Comparison of ENCODE assay signal across 1 cellular context in genomic region chr2:42138163-42139016, GRCh38.
TF ChIP-seq lines count a peak whose summit lies in the region.

No MANE protein-coding gene starts in this region.

TF ChIP-seq in IMR-90, 13 proteins besides CTCF, POLR2A, EP300 and RAD21:
- TF ChIP-seq MAFK (IDR thresholded peaks at IDR 0.05; ENCODE audit: low read depth, low read length) (no peak), CEBPB (IDR thresholded peaks at IDR 0.05; ENCODE audit: low read depth, low read length) (peak; percentile 57; the same call in 1 of the 2 replicates)
